10 cellular contexts compared by ENCODE assay signal in the genomic region with DNA sequence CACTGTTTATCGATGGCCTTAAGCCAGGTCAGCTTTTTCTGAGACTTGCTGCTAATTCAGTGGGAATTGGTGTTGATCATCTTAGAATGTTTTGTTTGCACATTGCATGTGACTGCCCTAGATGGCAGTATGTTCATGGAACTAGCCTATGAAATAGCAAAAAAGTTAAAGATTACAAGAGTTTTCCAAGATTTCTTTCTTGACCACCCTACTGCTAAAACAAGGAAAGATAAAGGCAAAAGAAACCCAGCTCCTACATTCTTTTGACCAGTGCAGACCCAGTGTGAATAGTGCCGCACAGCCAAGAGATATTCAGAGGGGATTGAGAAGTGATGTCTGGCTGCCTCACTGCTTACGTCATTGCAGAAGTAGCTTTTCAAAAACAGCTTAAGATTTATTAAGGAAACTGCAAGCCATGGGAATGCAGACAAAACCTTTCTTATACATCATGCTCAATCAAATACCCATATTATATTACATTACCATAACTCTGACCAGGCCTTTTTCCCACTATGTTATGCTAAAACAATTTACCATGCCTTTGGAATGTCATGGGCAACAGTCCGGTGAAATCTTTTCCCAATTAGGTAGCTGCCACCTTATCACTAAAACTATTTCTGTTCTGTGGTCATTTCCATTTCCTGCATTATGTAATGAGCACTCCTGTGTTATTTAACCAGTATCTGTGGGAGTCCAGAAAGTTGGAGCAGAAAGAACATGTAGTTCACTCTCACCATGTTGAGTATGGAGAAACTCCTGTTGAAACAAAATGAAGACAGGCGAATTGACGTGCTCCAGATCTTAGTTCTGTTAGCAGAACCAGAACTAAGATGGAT. TPM values are rescaled to one million over a fixed set of nuclear protein-coding genes. Genes with fewer than 3 reads are reported as not detected.
DNase-seq lines count a peak whose midpoint lies in the region; ATAC-seq, FAIRE-seq and TF ChIP-seq lines count a peak whose summit lies in the region.
"Had no signal": no experiment of that assay in that cellular context is flagged by ENCODE, and none has a peak within 500 bp of the region (broad histone marks: within the 10 kb centered on the region; RNA-seq: fewer than 3 reads in every experiment).

No MANE protein-coding gene starts in this region.

- peaks cover 53% of the 10 kb centered on the region for H3K4me1 ChIP-seq in astrocyte (ENCODE audit: insufficient read depth, low read length)

- no peak for DNase-seq in HFF-Myc (ENCODE audit: extremely low read depth, low read depth)
- peak; percentile 99 for DNase-seq in astrocyte (ENCODE audit: low read depth)
- DNase-seq in kidney tubule cell (ENCODE audit: low spot score): peak; percentile 86
- DNase-seq in DMS79 (lab: John Stamatoyannopoulos, UW): no peak
- no peak for DNase-seq in hypothalamus (lab: John Stamatoyannopoulos, UW)
- no peak for DNase-seq in NCI-H2107 treated with DMSO at 0.1 percent for 48 hours (lab: John Stamatoyannopoulos, UW; ENCODE audit: unreplicated experiment)
- DNase-seq: activated CD8-positive, alpha-beta T cell treated with anti-CD3 and anti-CD28 coated beads, Interleukin-2, amount 10 ng/mL, durations not matched to agents 7 days and 5 days had no signal

- FAIRE-seq in astrocyte (lab: Jason Lieb, UNC): peak; percentile 95
- FAIRE-seq: K562 had no signal

- H3K4me3 ChIP-seq in HFF-Myc (replicated peaks; ENCODE audit: low read depth, low read length): no peak overlapping the region
- peak overlapping the region; percentile 19 for H3K4me3 ChIP-seq in astrocyte (ENCODE audit: insufficient read depth, low read depth, low read length)
- H3K4me3 ChIP-seq: K562 had no signal

- H3K27ac ChIP-seq in astrocyte (ENCODE audit: low read depth, low read length): peak overlapping the region; percentile 99
- peak overlapping the region; percentile 44 for H3K27ac ChIP-seq in temporal lobe (ENCODE audit: low read depth, low read length)

- no peaks in the 10 kb centered on the region for H3K9me3 ChIP-seq in astrocyte (ENCODE audit: insufficient read depth, low read depth, low read length)

- peak overlapping the region; percentile 91 for H3K27ac Mint-ChIP-seq in astrocyte (ENCODE audit: unreplicated experiment)
- H3K27ac Mint-ChIP-seq: activated CD8-positive, alpha-beta T cell treated with anti-CD3 and anti-CD28 coated beads, Interleukin-2, amount 10 ng/mL, durations not matched to agents 7 days and 5 days had no signal

- no peak overlapping the region for H2AFZ ChIP-seq in astrocyte (ENCODE audit: low read depth, low read length)

- no peak for ATAC-seq in HG02763 (IDR thresholded peaks at IDR 0.05; ENCODE audit: unreplicated experiment)
- ATAC-seq: activated CD8-positive, alpha-beta T cell treated with anti-CD3 and anti-CD28 coated beads, Interleukin-2, amount 10 ng/mL, durations not matched to agents 7 days and 5 days; K562 had no signal

- peaks cover 3% of the 10 kb centered on the region for H4K20me1 ChIP-seq in astrocyte (ENCODE audit: insufficient read depth, low read length)

- peak overlapping the region; percentile 99 for H3K9ac ChIP-seq in astrocyte (ENCODE audit: low read length)

- peak overlapping the region; percentile 95 for H3K4me2 ChIP-seq in astrocyte (ENCODE audit: low read length)

- peaks cover 12% of the 10 kb centered on the region for H3K36me3 Mint-ChIP-seq in astrocyte (ENCODE audit: low read depth, unreplicated experiment)

- H3K27me3 ChIP-seq in astrocyte (ENCODE audit: insufficient read depth, low read length): no peaks in the 10 kb centered on the region

- H3K9me3 Mint-ChIP-seq in astrocyte (ENCODE audit: unreplicated experiment): no peaks in the 10 kb centered on the region

- peak; percentile 35 for TF ChIP-seq CTCF in HFF-Myc (IDR thresholded peaks at IDR 0.05; ENCODE audit: low read depth, low read length, missing control alignments)
- no peak for TF ChIP-seq CTCF in astrocyte (IDR thresholded peaks at IDR 0.05; ENCODE audit: insufficient read depth, low read depth, low read length)

- peaks cover 7% of the 10 kb centered on the region for H3K36me3 ChIP-seq in astrocyte (ENCODE audit: insufficient read depth, low read length)

- peak overlapping the region; percentile 99 for H3K4me3 Mint-ChIP-seq in astrocyte (ENCODE audit: unreplicated experiment)
- H3K4me3 Mint-ChIP-seq: activated CD8-positive, alpha-beta T cell treated with anti-CD3 and anti-CD28 coated beads, Interleukin-2, amount 10 ng/mL, durations not matched to agents 7 days and 5 days had no signal

- peaks cover 67% of the 10 kb centered on the region for H3K4me1 Mint-ChIP-seq in astrocyte (ENCODE audit: low read depth, unreplicated experiment)

- H3K79me2 ChIP-seq in astrocyte (ENCODE audit: insufficient read depth, low read length): peaks cover 92% of the 10 kb centered on the region

- H3K27me3 Mint-ChIP-seq in astrocyte (ENCODE audit: low read depth, unreplicated experiment): no peaks in the 10 kb centered on the region

RNA-seq across cellular contexts. Expression of gene PHLDB2, which starts 6.0 kb away (rescaled TPM):
- total RNA-seq in astrocyte (170 and 171 TPM in 2 replicates), temporal lobe (8.4 TPM)

Comparison
In these comparisons a context has a peak if more than half of its experiments do, and no peak if none do; other contexts are left out.
1. DNase-seq: peak in astrocyte (single experiment) and kidney tubule cell (single experiment); none in HFF-Myc (single experiment), DMS79 (single experiment), hypothalamus (0 of 51) and NCI-H2107 treated with DMSO at 0.1 percent for 48 hours (single experiment).
2. RNA of gene PHLDB2, which starts 6.0 kb away (total RNA-seq): 170 to 171 TPM in astrocyte; 8.4 TPM in temporal lobe (single experiment); every median in the first group is over 10 times any median in the second.